In the genomic region with DNA sequence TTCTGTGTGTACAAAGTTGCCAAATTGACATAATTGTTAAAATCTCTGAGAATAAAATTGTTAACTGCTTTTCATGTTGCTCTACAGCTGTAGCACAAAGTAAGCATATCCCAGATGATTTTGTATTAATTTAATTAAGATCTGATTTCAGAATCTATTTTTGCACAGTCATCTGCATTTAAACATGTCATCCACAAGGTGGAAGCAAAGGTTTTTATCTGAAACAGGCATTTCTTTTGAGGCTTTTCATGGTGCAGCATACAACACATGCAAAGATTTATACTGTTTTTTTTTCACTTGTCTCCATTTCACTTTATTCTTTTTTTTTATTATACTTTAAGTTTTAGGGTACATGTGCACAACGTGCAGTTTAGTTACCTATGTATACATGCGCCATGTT, we compare ENCODE assay signal across 8 cellular contexts.
A peak's percentile ranks its signal among the peaks of the same experiment; 100 is the strongest.
DNase-seq lines count a peak whose midpoint lies in the region; ATAC-seq and TF ChIP-seq lines count a peak whose summit lies in the region.

No MANE protein-coding gene starts in this region.

- DNase-seq in HuH-7 (ENCODE audit: low spot score) (peak; percentile 11), left kidney (ENCODE audit: low read depth, low spot score) (peak; percentile 61), NCI-H69 (lab: John Stamatoyannopoulos, UW) (no peak)

- peak; percentile 75 for TF ChIP-seq CTCF in C4-2B (conservative IDR thresholded peaks at IDR 0.05)
- TF ChIP-seq CTCF in VCaP (conservative IDR thresholded peaks at IDR 0.05), result peak; percentile 90

- ATAC-seq in HG02759 (IDR thresholded peaks at IDR 0.05; ENCODE audit: unreplicated experiment) (no peak), GM21367 (IDR thresholded peaks at IDR 0.05; ENCODE audit: unreplicated experiment) (no peak), HG02588 (IDR thresholded peaks at IDR 0.05; ENCODE audit: unreplicated experiment) (no peak)

- H3K27ac ChIP-seq in C4-2B, result no peak overlapping the region
- H3K27ac ChIP-seq in VCaP, result no peak overlapping the region
